Comparison of ENCODE assay signal across 1 cellular context in the genomic region with DNA sequence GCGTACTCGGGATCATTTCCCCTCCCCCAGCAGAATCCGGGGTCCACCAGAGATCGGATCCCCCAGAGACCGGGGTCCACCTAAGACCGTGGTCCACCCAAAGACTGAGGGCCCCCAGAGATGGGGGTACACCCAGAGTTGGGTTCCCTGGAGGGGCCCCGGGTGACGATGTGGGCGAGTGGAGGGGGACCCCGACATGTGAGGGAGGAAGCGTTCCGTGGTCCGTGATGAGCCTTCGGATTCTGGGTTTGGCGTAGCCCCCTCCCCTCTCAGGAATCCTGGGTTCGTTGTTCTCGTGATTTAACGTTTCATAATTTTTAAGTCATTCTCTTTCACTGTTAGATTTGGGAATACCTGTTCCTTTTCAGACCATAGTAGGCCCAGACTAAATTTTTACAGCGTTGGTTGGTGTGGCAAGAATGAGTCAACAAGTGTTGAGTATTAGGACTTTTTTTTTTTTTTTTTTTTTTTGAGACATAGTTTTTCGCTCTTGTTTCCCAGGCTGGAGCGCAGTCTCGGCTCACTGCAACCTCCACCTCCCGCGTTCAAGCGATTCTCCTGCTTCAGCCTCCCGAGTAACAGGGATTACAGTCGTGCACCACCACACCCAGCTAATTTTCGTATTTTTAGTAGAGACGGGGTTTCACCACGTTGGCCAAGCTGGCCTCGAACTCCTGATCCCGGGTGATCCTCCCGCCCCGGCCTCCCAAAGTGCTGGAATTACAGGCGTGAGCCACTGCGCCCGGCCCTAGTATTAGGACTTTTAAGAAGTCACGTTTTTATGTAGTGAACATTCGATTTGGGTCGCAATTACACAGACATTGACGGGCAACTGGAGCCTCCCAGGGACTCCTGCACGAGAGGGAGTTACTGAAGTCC.
TF ChIP-seq lines count a peak whose summit lies in the region.

No MANE protein-coding gene starts in this region.

TF ChIP-seq in IMR-90, 13 proteins besides CTCF, POLR2A, EP300 and RAD21:
- no peak; the same call in 1 of the 2 replicates for TF ChIP-seq CHD1 (IDR thresholded peaks at IDR 0.05; ENCODE audit: low read depth, low read length)
- peak; percentile 45 for TF ChIP-seq CEBPB (IDR thresholded peaks at IDR 0.05; ENCODE audit: low read depth, low read length)
- TF ChIP-seq NFE2L2 (IDR thresholded peaks at IDR 0.05; ENCODE audit: low read depth, low read length) = no peak
- 0 out of 2 replicates have a peak, but pooled peaks have one; percentile 1 for TF ChIP-seq FOS (IDR thresholded peaks at IDR 0.05; ENCODE audit: low read depth, low read length)
- no peak for TF ChIP-seq BHLHE40 (IDR thresholded peaks at IDR 0.05; ENCODE audit: low read depth, low read length)
- TF ChIP-seq, protein P1, sequence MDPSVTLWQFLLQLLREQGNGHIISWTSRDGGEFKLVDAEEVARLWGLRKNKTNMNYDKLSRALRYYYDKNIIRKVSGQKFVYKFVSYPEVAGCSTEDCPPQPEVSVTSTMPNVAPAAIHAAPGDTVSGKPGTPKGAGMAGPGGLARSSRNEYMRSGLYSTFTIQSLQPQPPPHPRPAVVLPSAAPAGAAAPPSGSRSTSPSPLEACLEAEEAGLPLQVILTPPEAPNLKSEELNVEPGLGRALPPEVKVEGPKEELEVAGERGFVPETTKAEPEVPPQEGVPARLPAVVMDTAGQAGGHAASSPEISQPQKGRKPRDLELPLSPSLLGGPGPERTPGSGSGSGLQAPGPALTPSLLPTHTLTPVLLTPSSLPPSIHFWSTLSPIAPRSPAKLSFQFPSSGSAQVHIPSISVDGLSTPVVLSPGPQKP (IDR thresholded peaks at IDR 0.05; ENCODE audit: borderline replicate concordance, low read depth, low read length) = no peak
- no peak for TF ChIP-seq MAZ (IDR thresholded peaks at IDR 0.05; ENCODE audit: borderline replicate concordance, low read depth, low read length)
- TF ChIP-seq RFX5 (IDR thresholded peaks at IDR 0.05; ENCODE audit: low read depth, low read length) = no peak
- no peak for TF ChIP-seq MAFK (IDR thresholded peaks at IDR 0.05; ENCODE audit: low read depth, low read length)
- TF ChIP-seq MXI1 (IDR thresholded peaks at IDR 0.05; ENCODE audit: borderline replicate concordance, low read depth, low read length) = no peak
- TF ChIP-seq SMC3 (IDR thresholded peaks at IDR 0.05; ENCODE audit: low read depth, low read length) = no peak
